In the genomic region with DNA sequence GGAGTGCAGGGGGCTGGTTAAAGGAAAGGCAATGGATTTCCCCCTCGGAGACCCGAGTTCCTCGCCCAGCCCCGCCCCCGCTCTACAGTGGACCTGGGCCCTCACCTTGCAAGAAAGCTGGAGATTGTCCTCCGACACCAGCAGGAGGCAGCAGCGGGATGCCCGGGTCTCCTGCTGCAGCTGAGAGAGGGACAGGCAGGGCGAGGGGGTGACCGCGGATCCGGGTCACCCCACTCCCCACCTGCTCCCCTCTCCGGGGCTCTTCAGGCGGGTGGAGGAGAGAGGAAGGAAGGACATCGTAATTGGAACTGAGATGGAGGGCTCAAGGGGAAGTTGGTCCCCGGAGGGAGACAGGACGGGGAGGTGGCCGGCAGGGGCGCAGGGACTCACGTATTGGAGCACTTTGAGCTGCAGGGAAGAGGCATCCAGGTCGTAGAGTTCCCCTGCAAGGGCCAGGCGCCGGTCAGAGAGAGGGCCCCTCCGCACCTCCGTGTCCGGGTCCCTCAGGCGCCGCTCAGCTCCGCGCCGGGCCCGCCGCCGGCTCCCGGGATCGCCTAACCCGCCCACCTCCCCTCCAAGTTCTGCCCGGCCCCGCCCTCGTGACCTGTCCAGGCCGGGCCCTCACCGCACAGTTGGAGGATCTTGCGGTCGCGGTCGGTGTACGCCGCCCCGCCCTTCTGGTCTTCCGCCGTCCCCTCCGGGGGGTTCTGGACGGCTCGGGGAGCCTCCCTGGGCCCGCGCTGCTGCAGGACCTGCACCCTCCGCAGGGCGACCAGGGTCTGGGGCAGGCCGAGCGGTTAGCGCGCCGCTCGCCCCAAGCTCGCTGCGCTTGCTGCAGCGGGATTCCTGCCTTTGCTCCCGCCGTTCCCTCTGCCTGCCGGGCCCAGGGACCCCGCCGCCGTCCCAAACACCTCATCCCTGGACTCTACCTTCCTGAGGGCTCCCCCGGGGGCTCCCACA, we compare ENCODE assay signal across 7 cellular contexts.
DNase-seq lines count a peak whose midpoint lies in the region; ATAC-seq, FAIRE-seq and TF ChIP-seq lines count a peak whose summit lies in the region.

No MANE protein-coding gene starts in this region.

- no peaks in the 10 kb centered on the region for H3K79me2 ChIP-seq in GM23248 (ENCODE audit: insufficient read depth)
- no peaks in the 10 kb centered on the region for H3K79me2 ChIP-seq in SU-DHL-6 (ENCODE audit: insufficient read depth, low read length)
- no peaks in the 10 kb centered on the region for H3K79me2 ChIP-seq in K562 (ENCODE audit: control insufficient read depth, insufficient read depth, low read length)

- H3K27me3 ChIP-seq in GM23248 (replicated peaks; ENCODE audit: insufficient read depth) (peaks cover 80% of the 10 kb centered on the region), SU-DHL-6 (ENCODE audit: low read length) (no peaks in the 10 kb centered on the region), K562 (ENCODE audit: control insufficient read depth in 2 of 2, insufficient read depth in 2 of 2, low read length in 2 of 2) (peaks cover 23 to 80% of the 10 kb centered on the region in 2 experiments; a peak in 4 of 5 replicates)

- no TSS peak for BruUV-seq in K562 (replicated peaks; lab: Mats Ljungman, UMichigan)

- H3K27ac ChIP-seq in GM23248: no peak overlapping the region
- no peak overlapping the region for H3K27ac ChIP-seq in SU-DHL-6 (ENCODE audit: low read depth, low read length)
- no peak overlapping the region for H3K27ac ChIP-seq in K562 (ENCODE audit: extremely low read depth, low read depth, low read length)

- H3F3A ChIP-seq in GM23248 (ENCODE audit: insufficient read depth) (no peaks in the 10 kb centered on the region), SU-DHL-6 (ENCODE audit: insufficient read depth) (no peaks in the 10 kb centered on the region)

- DNase-seq in GM23248: peak; percentile 44
- DNase-seq in K562 (ENCODE audit: extremely low read depth in 1 of 4, low spot score in 3 of 4): peak; percentile 59 to 78 (median 69)
- DNase-seq in left colon: peak in 1 of 2 donors; percentile 45
- peak; percentile 72 for DNase-seq in stimulated activated CD8-positive, alpha-beta memory T cell treated with anti-CD3 and anti-CD28 coated beads, Interleukin-4, amount 100 ng/mL, for 48 hours
- DNase-seq in SW 1271 (lab: John Stamatoyannopoulos, UW): no peak

- intact Hi-C loops in K562 (cut with micrococcal nuclease): loop anchor here (5.0 to 10.0 kb wide), 2 partner anchors 245 to 587 kb away; no protein-coding TSS in a partner anchor
- intact Hi-C loops in left colon (cut with DNase I, micrococcal nuclease): loop anchor here in 1 of 2 donors (5.0 kb wide), 1 partner anchor 52 kb away; no protein-coding TSS in a partner anchor

- no peaks in the 10 kb centered on the region for H3K4me1 ChIP-seq in GM23248 (ENCODE audit: insufficient read depth)
- H3K4me1 ChIP-seq in K562 (replicated peaks in 1 of 2; ENCODE audit: control insufficient read depth in 2 of 2, insufficient read depth in 2 of 2, low read length in 2 of 2): peaks cover 0 to 12% of the 10 kb centered on the region in 2 experiments; a peak in 2 of 5 replicates

- no peak for TF ChIP-seq EP300 in K562 (IDR thresholded peaks at IDR 0.05; ENCODE audit: low read length)

- H3K9me3 ChIP-seq in GM23248 (ENCODE audit: low read depth) (no peaks in the 10 kb centered on the region), SU-DHL-6 (ENCODE audit: insufficient read depth, low read length) (no peaks in the 10 kb centered on the region), K562 (replicated peaks; ENCODE audit: control insufficient read depth, insufficient read depth, low read depth, low read length) (no peaks in the 10 kb centered on the region)

- no peak for TF ChIP-seq POLR2A in K562 (conservative IDR thresholded peaks at IDR 0.05)

- H4K20me1 ChIP-seq in GM23248 (ENCODE audit: insufficient read depth): no peaks in the 10 kb centered on the region
- H4K20me1 ChIP-seq in SU-DHL-6 (ENCODE audit: low read depth, low read length): no peaks in the 10 kb centered on the region
- H4K20me1 ChIP-seq in K562 (replicated peaks; ENCODE audit: control insufficient read depth, insufficient read depth, low read length): peaks cover 49% of the 10 kb centered on the region

- H3K36me3 ChIP-seq in GM23248 (ENCODE audit: low read depth) (no peaks in the 10 kb centered on the region), SU-DHL-6 (ENCODE audit: low read length) (no peaks in the 10 kb centered on the region), K562 (ENCODE audit: control insufficient read depth, insufficient read depth, low read length) (no peaks in the 10 kb centered on the region)

- TF ChIP-seq CTCF in SU-DHL-6 (IDR thresholded peaks at IDR 0.05; ENCODE audit: insufficient read depth, low read length, poor library complexity, severe bottlenecking) (peak; percentile 31), K562 (IDR thresholded peaks at IDR 0.05 in 2 of 3, conservative IDR thresholded peaks at IDR 0.05 in 1 of 3; ENCODE audit: insufficient read depth in 2 of 3, low read depth in 1 of 3, low read length in 3 of 3) (peak; percentile 68 to 84 (median 72))

- peak overlapping the region; percentile 16; the same call in 1 of the 2 replicates for H3K4me3 ChIP-seq in GM23248
- no peak overlapping the region for H3K4me3 ChIP-seq in SU-DHL-6 (ENCODE audit: insufficient read depth, low read length, poor library complexity, severe bottlenecking)
- H3K4me3 ChIP-seq in K562: no peak overlapping the region; the same call in 1 of the 2 replicates

- CTCF ChIA-PET in K562 (lab: Yijun Ruan, JAX; ENCODE audit: low intra/inter-chr PET ratio): interaction anchor here (0.6 to 1.6 kb wide), 6 partner anchors 10 to 592 kb away, joined by 3 to 7 read pairs (median 4); no protein-coding TSS in a partner anchor

- peak; percentile 52 to 74 for TF ChIP-seq RAD21 in K562 (CRISPR knock-in tag; conservative IDR thresholded peaks at IDR 0.05 in 1 of 2, IDR thresholded peaks at IDR 0.05 in 1 of 2)

- H3K9ac ChIP-seq in GM23248 (no peak overlapping the region), SU-DHL-6 (ENCODE audit: low read length) (no peak overlapping the region), K562 (ENCODE audit: insufficient read depth in 1 of 2, low read depth in 2 of 2, low read length in 2 of 2) (peak overlapping the region in 1 of 2 experiments; percentile 41; a peak in 1 of 4 replicates)

- ATAC-seq in K562 (peak; percentile 77), left colon (peak; percentile 57), GM21576 (IDR thresholded peaks at IDR 0.05; ENCODE audit: unreplicated experiment) (no peak)

- no peak overlapping the region for H2AFZ ChIP-seq in GM23248
- H2AFZ ChIP-seq in SU-DHL-6 (ENCODE audit: low read depth, low read length, severe bottlenecking): no peak overlapping the region
- peak overlapping the region; percentile 9; the same call in 1 of the 2 replicates for H2AFZ ChIP-seq in K562 (ENCODE audit: low read depth, low read length)

- POLR2A ChIA-PET in K562 (lab: Yijun Ruan, JAX): interaction anchor here (0.6 to 1.4 kb wide), 3 partner anchors 15 to 623 kb away, joined by 3 to 4 read pairs (median 3); no protein-coding TSS in a partner anchor

- no peak for FAIRE-seq in K562 (lab: Jason Lieb, UNC)

- H3K9me1 ChIP-seq in K562 (ENCODE audit: control insufficient read depth, insufficient read depth, low read length): peaks cover 3% of the 10 kb centered on the region

- in situ Hi-C loops in GM23248 (cut with MboI) (no loop called here), K562 (cut with MboI) (loop anchor here (5.0 kb wide), 1 partner anchor 92 kb away; no protein-coding TSS in a partner anchor)

- H3K9me2 ChIP-seq in GM23248 (ENCODE audit: insufficient read depth) (no peaks in the 10 kb centered on the region), SU-DHL-6 (replicated peaks; ENCODE audit: insufficient read depth, low read length) (no peaks in the 10 kb centered on the region)

- H3K4me2 ChIP-seq in GM23248 (ENCODE audit: unreplicated experiment) (peak overlapping the region; percentile 46), SU-DHL-6 (ENCODE audit: low read depth, low read length, poor library complexity, severe bottlenecking) (no peak overlapping the region), K562 (ENCODE audit: insufficient read depth, low read length) (0 out of 2 replicates have a peak overlapping the region, but pooled peaks have one; percentile 3)

- 7 to 12% methylated on average over 42 to 70 of the region's 74 CpGs for WGBS in GM23248 (ENCODE audit: low coverage in 1 of 2, low lambda C conversion rate in 2 of 2, missing lambda C conversion rate in 2 of 2), 2 experiments
- 4% methylated on average over 53 of the region's 74 CpGs for WGBS in K562 (ENCODE audit: insufficient coverage, low coverage, missing lambda C conversion rate)

TF ChIP-seq in K562, 482 proteins besides CTCF, POLR2A, EP300 and RAD21 (continues in another document):
- TF ChIP-seq EGR1 (conservative IDR thresholded peaks at IDR 0.05) (peak; percentile 66), HOXB6 (CRISPR knock-in tag; IDR thresholded peaks at IDR 0.05; ENCODE audit: borderline replicate concordance) (no peak), ZNF764 (CRISPR knock-in tag; IDR thresholded peaks at IDR 0.05; ENCODE audit: low read depth) (0 out of 2 replicates have a peak, but pooled peaks have one; percentile 35), MAZ (CRISPR knock-in tag; conservative IDR thresholded peaks at IDR 0.05 in 1 of 2, IDR thresholded peaks at IDR 0.05 in 1 of 2) (peak in 1 of 2 experiments; percentile 47; a peak in 2 of 4 replicates), TOE1 (IDR thresholded peaks at IDR 0.05; ENCODE audit: borderline replicate concordance) (0 out of 2 replicates have a peak, but pooled peaks have one; percentile 18), TOE1 (CRISPR knock-in tag; IDR thresholded peaks at IDR 0.05; ENCODE audit: borderline replicate concordance, low read depth) (no peak)
- TF ChIP-seq, protein P1, sequence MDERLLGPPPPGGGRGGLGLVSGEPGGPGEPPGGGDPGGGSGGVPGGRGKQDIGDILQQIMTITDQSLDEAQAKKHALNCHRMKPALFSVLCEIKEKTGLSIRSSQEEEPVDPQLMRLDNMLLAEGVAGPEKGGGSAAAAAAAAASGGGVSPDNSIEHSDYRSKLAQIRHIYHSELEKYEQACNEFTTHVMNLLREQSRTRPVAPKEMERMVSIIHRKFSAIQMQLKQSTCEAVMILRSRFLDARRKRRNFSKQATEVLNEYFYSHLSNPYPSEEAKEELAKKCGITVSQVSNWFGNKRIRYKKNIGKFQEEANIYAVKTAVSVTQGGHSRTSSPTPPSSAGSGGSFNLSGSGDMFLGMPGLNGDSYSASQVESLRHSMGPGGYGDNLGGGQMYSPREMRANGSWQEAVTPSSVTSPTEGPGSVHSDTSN (CRISPR knock-in tag; IDR thresholded peaks at IDR 0.05; ENCODE audit: low read depth): no peak
- TF ChIP-seq, protein P1 (tag; conservative IDR thresholded peaks at IDR 0.05; ENCODE audit: low read depth): no peak

Comparison
In these comparisons a context has a peak if more than half of its experiments do, and no peak if none do; other contexts are left out.
1. DNase-seq: peak in GM23248 (single experiment), K562 (4 of 4) and stimulated activated CD8-positive, alpha-beta memory T cell treated with anti-CD3 and anti-CD28 coated beads, Interleukin-4, amount 100 ng/mL, for 48 hours (single experiment); none in SW 1271 (0 of 2).